Comparison of ENCODE assay signal across 1 cellular context in the genomic region with DNA sequence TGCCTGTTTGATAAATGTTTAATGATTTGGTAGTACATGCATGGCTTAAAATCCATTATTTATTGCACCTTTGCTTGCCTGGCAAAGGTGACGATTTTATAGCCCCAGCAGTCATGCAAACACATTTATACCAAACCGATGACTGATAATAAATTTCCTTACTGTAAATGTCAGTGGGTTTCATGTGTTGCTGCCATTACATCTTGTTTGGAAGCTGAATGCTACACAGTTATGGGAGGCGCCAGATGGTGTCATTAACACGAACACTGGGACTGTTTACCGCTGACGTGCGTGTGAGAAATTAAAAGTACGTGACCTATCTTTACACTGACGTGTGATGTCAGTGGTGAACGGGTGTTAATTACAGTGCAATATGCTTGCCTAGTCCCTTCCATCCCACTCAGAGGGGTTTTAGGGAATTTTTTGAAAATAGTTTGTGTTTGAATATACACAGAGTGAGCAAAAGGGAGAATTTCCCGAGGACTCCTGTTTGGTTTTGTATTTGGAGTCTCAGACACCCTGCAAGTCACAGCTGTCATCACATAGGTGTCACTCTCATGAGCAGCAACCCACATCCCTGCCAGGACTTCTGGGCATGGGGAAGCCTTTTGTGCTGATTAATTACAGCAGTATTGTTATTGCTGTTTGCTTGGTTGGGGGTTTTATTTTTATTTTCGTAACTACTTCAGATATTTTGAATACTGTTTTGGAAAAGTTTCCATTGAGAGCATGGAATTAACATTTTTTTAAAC.
TF ChIP-seq lines count a peak whose summit lies in the region.

No MANE protein-coding gene starts in this region.

TF ChIP-seq in WTC11, 78 proteins besides CTCF, POLR2A, EP300 and RAD21 (continued from another document):
- TF ChIP-seq, protein P1, sequence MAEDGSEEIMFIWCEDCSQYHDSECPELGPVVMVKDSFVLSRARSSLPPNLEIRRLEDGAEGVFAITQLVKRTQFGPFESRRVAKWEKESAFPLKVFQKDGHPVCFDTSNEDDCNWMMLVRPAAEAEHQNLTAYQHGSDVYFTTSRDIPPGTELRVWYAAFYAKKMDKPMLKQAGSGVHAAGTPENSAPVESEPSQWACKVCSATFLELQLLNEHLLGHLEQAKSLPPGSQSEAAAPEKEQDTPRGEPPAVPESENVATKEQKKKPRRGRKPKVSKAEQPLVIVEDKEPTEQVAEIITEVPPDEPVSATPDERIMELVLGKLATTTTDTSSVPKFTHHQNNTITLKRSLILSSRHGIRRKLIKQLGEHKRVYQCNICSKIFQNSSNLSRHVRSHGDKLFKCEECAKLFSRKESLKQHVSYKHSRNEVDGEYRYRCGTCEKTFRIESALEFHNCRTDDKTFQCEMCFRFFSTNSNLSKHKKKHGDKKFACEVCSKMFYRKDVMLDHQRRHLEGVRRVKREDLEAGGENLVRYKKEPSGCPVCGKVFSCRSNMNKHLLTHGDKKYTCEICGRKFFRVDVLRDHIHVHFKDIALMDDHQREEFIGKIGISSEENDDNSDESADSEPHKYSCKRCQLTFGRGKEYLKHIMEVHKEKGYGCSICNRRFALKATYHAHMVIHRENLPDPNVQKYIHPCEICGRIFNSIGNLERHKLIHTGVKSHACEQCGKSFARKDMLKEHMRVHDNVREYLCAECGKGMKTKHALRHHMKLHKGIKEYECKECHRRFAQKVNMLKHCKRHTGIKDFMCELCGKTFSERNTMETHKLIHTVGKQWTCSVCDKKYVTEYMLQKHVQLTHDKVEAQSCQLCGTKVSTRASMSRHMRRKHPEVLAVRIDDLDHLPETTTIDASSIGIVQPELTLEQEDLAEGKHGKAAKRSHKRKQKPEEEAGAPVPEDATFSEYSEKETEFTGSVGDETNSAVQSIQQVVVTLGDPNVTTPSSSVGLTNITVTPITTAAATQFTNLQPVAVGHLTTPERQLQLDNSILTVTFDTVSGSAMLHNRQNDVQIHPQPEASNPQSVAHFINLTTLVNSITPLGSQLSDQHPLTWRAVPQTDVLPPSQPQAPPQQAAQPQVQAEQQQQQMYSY (CRISPR knock-in tag; IDR thresholded peaks at IDR 0.05) = no peak
- TF ChIP-seq ELF4 (CRISPR knock-in tag; IDR thresholded peaks at IDR 0.05; ENCODE audit: low read depth) (no peak), TCF7 (CRISPR knock-in tag; IDR thresholded peaks at IDR 0.05; ENCODE audit: low read depth) (no peak), NR2C2 (CRISPR knock-in tag; IDR thresholded peaks at IDR 0.05) (no peak), ZNF121 (CRISPR knock-in tag; IDR thresholded peaks at IDR 0.05) (no peak), GABPB1 (CRISPR knock-in tag; IDR thresholded peaks at IDR 0.05) (no peak)
- TF ChIP-seq, protein P2, sequence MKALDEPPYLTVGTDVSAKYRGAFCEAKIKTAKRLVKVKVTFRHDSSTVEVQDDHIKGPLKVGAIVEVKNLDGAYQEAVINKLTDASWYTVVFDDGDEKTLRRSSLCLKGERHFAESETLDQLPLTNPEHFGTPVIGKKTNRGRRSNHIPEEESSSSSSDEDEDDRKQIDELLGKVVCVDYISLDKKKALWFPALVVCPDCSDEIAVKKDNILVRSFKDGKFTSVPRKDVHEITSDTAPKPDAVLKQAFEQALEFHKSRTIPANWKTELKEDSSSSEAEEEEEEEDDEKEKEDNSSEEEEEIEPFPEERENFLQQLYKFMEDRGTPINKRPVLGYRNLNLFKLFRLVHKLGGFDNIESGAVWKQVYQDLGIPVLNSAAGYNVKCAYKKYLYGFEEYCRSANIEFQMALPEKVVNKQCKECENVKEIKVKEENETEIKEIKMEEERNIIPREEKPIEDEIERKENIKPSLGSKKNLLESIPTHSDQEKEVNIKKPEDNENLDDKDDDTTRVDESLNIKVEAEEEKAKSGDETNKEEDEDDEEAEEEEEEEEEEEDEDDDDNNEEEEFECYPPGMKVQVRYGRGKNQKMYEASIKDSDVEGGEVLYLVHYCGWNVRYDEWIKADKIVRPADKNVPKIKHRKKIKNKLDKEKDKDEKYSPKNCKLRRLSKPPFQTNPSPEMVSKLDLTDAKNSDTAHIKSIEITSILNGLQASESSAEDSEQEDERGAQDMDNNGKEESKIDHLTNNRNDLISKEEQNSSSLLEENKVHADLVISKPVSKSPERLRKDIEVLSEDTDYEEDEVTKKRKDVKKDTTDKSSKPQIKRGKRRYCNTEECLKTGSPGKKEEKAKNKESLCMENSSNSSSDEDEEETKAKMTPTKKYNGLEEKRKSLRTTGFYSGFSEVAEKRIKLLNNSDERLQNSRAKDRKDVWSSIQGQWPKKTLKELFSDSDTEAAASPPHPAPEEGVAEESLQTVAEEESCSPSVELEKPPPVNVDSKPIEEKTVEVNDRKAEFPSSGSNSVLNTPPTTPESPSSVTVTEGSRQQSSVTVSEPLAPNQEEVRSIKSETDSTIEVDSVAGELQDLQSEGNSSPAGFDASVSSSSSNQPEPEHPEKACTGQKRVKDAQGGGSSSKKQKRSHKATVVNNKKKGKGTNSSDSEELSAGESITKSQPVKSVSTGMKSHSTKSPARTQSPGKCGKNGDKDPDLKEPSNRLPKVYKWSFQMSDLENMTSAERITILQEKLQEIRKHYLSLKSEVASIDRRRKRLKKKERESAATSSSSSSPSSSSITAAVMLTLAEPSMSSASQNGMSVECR (CRISPR knock-in tag; IDR thresholded peaks at IDR 0.05; ENCODE audit: borderline replicate concordance) = no peak
- TF ChIP-seq, protein P3, sequence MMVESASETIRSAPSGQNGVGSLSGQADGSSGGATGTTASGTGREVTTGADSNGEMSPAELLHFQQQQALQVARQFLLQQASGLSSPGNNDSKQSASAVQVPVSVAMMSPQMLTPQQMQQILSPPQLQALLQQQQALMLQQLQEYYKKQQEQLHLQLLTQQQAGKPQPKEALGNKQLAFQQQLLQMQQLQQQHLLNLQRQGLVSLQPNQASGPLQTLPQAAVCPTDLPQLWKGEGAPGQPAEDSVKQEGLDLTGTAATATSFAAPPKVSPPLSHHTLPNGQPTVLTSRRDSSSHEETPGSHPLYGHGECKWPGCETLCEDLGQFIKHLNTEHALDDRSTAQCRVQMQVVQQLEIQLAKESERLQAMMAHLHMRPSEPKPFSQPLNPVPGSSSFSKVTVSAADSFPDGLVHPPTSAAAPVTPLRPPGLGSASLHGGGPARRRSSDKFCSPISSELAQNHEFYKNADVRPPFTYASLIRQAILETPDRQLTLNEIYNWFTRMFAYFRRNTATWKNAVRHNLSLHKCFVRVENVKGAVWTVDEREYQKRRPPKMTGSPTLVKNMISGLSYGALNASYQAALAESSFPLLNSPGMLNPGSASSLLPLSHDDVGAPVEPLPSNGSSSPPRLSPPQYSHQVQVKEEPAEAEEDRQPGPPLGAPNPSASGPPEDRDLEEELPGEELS (CRISPR knock-in tag; IDR thresholded peaks at IDR 0.05) = no peak
- TF ChIP-seq, protein P4, sequence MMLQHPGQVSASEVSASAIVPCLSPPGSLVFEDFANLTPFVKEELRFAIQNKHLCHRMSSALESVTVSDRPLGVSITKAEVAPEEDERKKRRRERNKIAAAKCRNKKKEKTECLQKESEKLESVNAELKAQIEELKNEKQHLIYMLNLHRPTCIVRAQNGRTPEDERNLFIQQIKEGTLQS (CRISPR knock-in tag; conservative IDR thresholded peaks at IDR 0.05) = no peak
